In the genomic region with DNA sequence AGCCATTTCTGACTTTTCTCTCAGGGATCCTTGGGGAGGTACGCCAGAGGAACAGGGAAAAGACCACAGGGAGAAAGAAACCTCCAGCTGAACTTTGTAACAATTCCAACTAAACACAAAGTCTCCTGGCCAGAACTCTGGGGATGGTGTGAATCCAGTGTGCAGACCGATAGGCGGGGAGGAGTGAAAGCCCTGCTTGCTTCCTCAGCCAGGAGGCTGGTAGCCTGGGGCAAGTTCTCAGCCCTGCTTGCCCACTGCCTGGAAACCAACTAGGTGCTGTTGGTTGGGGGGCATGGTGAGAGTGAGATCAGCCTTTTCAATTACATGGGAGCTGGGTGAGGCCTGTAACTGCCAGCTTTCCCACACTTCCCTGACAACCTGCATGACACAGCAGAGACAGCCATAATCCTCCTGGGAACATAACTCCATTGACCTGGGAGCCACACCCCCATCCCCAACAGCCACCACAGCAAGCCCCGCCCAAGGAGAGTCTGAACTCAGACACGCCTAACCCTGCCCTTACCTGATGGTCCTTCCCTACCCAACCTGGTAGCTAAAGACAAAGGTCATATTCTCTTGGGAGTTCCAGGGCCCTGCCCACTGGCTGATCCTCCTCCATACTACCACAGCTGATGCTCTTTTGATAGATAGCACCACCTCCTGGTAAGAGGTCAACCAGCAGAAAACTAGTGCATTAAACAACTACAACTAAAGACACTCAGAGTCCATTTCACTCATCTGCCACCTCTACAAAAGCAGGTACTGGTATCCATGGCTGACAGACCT, we compare ENCODE assay signal across 10 cellular contexts.
DNase-seq lines count a peak whose midpoint lies in the region; ATAC-seq, FAIRE-seq and TF ChIP-seq lines count a peak whose summit lies in the region.
"Had no signal": no experiment of that assay in that cellular context is flagged by ENCODE, and none has a peak within 500 bp of the region (broad histone marks: within the 10 kb centered on the region; RNA-seq: fewer than 3 reads in every experiment).

No MANE protein-coding gene starts in this region.

- H3K9me3 ChIP-seq in left ventricle myocardium inferior (replicated peaks): peaks cover 22% of the 10 kb centered on the region
- H3K9me3 ChIP-seq in endothelial cell of umbilical vein (replicated peaks; ENCODE audit: control insufficient read depth, insufficient read depth, low read length): no peaks in the 10 kb centered on the region
- no peaks in the 10 kb centered on the region for H3K9me3 ChIP-seq in upper lobe of right lung

- DNase-seq in Right ventricle myocardium superior (no peak), left ventricle myocardium inferior (no peak), NCI-H460 (ENCODE audit: extremely low read depth, low read depth) (peak; percentile 16), endothelial cell of umbilical vein (ENCODE audit: low read depth, low spot score) (peak; percentile 28), upper lobe of right lung (no peak), OCI-M2 (lab: John Stamatoyannopoulos, UW; ENCODE audit: unreplicated experiment) (no peak), osteocyte (ENCODE audit: extremely low spot score, unreplicated experiment) (no peak), H54 (ENCODE audit: insufficient read length, low spot score) (no peak)
- DNase-seq: activated naive CD8-positive, alpha-beta T cell treated with anti-CD3 and anti-CD28 coated beads, Interleukin-2, amount 10 ng/mL, durations not matched to agents 7 days and 5 days; NCI-H1105 treated with DMSO at 0.1 percent for 48 hours had no signal

- no peak overlapping the region for H2AFZ ChIP-seq in endothelial cell of umbilical vein (ENCODE audit: low read depth, low read length)

- H3K79me2 ChIP-seq in endothelial cell of umbilical vein (ENCODE audit: control insufficient read depth, insufficient read depth, low read length): no peaks in the 10 kb centered on the region

- H3K36me3 Mint-ChIP-seq in osteocyte (ENCODE audit: unreplicated experiment): peaks cover 32% of the 10 kb centered on the region

- H3K4me3 ChIP-seq in left ventricle myocardium inferior (no peak overlapping the region), endothelial cell of umbilical vein (replicated peaks in 1 of 3; ENCODE audit: insufficient read depth in 1 of 3, low read depth in 1 of 3, low read length in 3 of 3) (no peak overlapping the region), upper lobe of right lung (no peak overlapping the region)

- no peaks in the 10 kb centered on the region for H3K4me1 Mint-ChIP-seq in osteocyte (ENCODE audit: unreplicated experiment)
- H3K4me1 Mint-ChIP-seq: activated naive CD8-positive, alpha-beta T cell treated with anti-CD3 and anti-CD28 coated beads, Interleukin-2, amount 10 ng/mL, durations not matched to agents 7 days and 5 days had no signal

- H3K27me3 Mint-ChIP-seq in osteocyte (ENCODE audit: unreplicated experiment): no peaks in the 10 kb centered on the region
- H3K27me3 Mint-ChIP-seq: activated naive CD8-positive, alpha-beta T cell treated with anti-CD3 and anti-CD28 coated beads, Interleukin-2, amount 10 ng/mL, durations not matched to agents 7 days and 5 days had no signal

- peaks cover 9% of the 10 kb centered on the region for H3K36me3 ChIP-seq in left ventricle myocardium inferior
- H3K36me3 ChIP-seq in endothelial cell of umbilical vein (ENCODE audit: control insufficient read depth in 2 of 2, extremely low read depth in 1 of 2, insufficient read depth in 2 of 2, low read length in 2 of 2): no peaks in the 10 kb centered on the region
- H3K36me3 ChIP-seq in upper lobe of right lung: no peaks in the 10 kb centered on the region

- no peak overlapping the region for H3K4me3 Mint-ChIP-seq in osteocyte (ENCODE audit: unreplicated experiment)
- H3K4me3 Mint-ChIP-seq: activated naive CD8-positive, alpha-beta T cell treated with anti-CD3 and anti-CD28 coated beads, Interleukin-2, amount 10 ng/mL, durations not matched to agents 7 days and 5 days had no signal

- no peak overlapping the region for H3K27ac Mint-ChIP-seq in osteocyte (ENCODE audit: unreplicated experiment)
- H3K27ac Mint-ChIP-seq: activated naive CD8-positive, alpha-beta T cell treated with anti-CD3 and anti-CD28 coated beads, Interleukin-2, amount 10 ng/mL, durations not matched to agents 7 days and 5 days had no signal

- H3K4me2 ChIP-seq in endothelial cell of umbilical vein (ENCODE audit: insufficient read depth, low read length): no peak overlapping the region

- H3K27ac ChIP-seq in left ventricle myocardium inferior (replicated peaks) (no peak overlapping the region), endothelial cell of umbilical vein (ENCODE audit: insufficient read depth, low read depth, low read length) (no peak overlapping the region), upper lobe of right lung (no peak overlapping the region)

- H3K4me1 ChIP-seq in left ventricle myocardium inferior: no peaks in the 10 kb centered on the region
- H3K4me1 ChIP-seq in endothelial cell of umbilical vein (ENCODE audit: control insufficient read depth, extremely low read depth, insufficient read depth, low read length): no peaks in the 10 kb centered on the region
- H3K4me1 ChIP-seq in upper lobe of right lung: no peaks in the 10 kb centered on the region

- dilution Hi-C loops in endothelial cell of umbilical vein (cut with MboI; ENCODE audit: extremely low pct_ligation_motif_present, low sequenced_read_pairs): no loop called here

- FAIRE-seq in endothelial cell of umbilical vein (lab: Jason Lieb, UNC): peak; percentile 74
- FAIRE-seq in H54 (lab: Jason Lieb, UNC): no peak

- H3K9me3 Mint-ChIP-seq in osteocyte (ENCODE audit: unreplicated experiment): peaks cover 43% of the 10 kb centered on the region

- TF ChIP-seq CTCF in left ventricle myocardium inferior (IDR thresholded peaks at IDR 0.05; ENCODE audit: borderline replicate concordance) (no peak), endothelial cell of umbilical vein (IDR thresholded peaks at IDR 0.05; ENCODE audit: extremely low read depth in 1 of 2, insufficient read depth in 1 of 2, low read depth in 1 of 2, low read length in 2 of 2) (peak; percentile 45 to 52), upper lobe of right lung (IDR thresholded peaks at IDR 0.05) (peak; percentile 18), osteocyte (IDR thresholded peaks at IDR 0.05) (no peak)

- CTCF ChIA-PET in endothelial cell of umbilical vein (lab: Charles Lee): interaction anchor here (1.0 to 5.3 kb wide), 10 partner anchors 8 to 267 kb away, joined by 3 to 44 read pairs (median 6); a partner anchor contains a TSS

- no peak overlapping the region for H3K9ac ChIP-seq in endothelial cell of umbilical vein (replicated peaks; ENCODE audit: extremely low read depth, insufficient read depth, low read length)

- no peaks in the 10 kb centered on the region for H4K20me1 ChIP-seq in endothelial cell of umbilical vein (replicated peaks; ENCODE audit: control insufficient read depth, extremely low read depth, insufficient read depth, low read length)

- H3K27me3 ChIP-seq in left ventricle myocardium inferior (ENCODE audit: low read depth) (no peaks in the 10 kb centered on the region), endothelial cell of umbilical vein (ENCODE audit: control insufficient read depth in 2 of 2, insufficient read depth in 2 of 2, low read length in 2 of 2) (no peaks in the 10 kb centered on the region), upper lobe of right lung (no peaks in the 10 kb centered on the region)

- POLR2A ChIA-PET in endothelial cell of umbilical vein (lab: Charles Lee): no interaction called here

- no TSS peak for BruUV-seq in endothelial cell of umbilical vein (replicated peaks; lab: Mats Ljungman, UMichigan)

- ATAC-seq in Right ventricle myocardium superior (ENCODE audit: poor library complexity) (peak; percentile 34), upper lobe of right lung (peak; percentile 69)

- TF ChIP-seq POLR2A in endothelial cell of umbilical vein (IDR thresholded peaks at IDR 0.05; ENCODE audit: low read depth, low read length) (no peak), H54 (IDR thresholded peaks at IDR 0.05; ENCODE audit: low read depth, low read length) (no peak)

- intact Hi-C loops in Right ventricle myocardium superior (cut with DNase I): no loop called here
- intact Hi-C loops in left ventricle myocardium inferior (cut with micrococcal nuclease): no loop called here
- intact Hi-C loops in endothelial cell of umbilical vein (cut with micrococcal nuclease): loop anchor here (1.0 kb wide), 3 partner anchors 156 to 267 kb away; a partner anchor contains a TSS
- intact Hi-C loops in upper lobe of right lung (cut with DNase I): no loop called here

- H3K9me1 ChIP-seq in endothelial cell of umbilical vein (replicated peaks; ENCODE audit: control insufficient read depth, extremely low read depth, insufficient read depth, low read length): no peaks in the 10 kb centered on the region

TF ChIP-seq in endothelial cell of umbilical vein, 7 proteins besides CTCF, POLR2A, EP300 and RAD21:
- TF ChIP-seq POLR2AphosphoS5 (IDR thresholded peaks at IDR 0.05; ENCODE audit: insufficient read depth, low read depth, low read length) (no peak), EZH2 (IDR thresholded peaks at IDR 0.05; ENCODE audit: borderline replicate concordance, low read depth, low read length, severe bottlenecking) (no peak), MYC (IDR thresholded peaks at IDR 0.05; ENCODE audit: low read depth, low read length) (no peak)
- TF ChIP-seq, protein P1, sequence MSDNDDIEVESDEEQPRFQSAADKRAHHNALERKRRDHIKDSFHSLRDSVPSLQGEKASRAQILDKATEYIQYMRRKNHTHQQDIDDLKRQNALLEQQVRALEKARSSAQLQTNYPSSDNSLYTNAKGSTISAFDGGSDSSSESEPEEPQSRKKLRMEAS (IDR thresholded peaks at IDR 0.05; ENCODE audit: insufficient read depth, insufficient read length): no peak

Comparison
In these comparisons a context has a peak if more than half of its experiments do, and no peak if none do; other contexts are left out.
1. DNase-seq: peak in NCI-H460 (single experiment) and endothelial cell of umbilical vein (single experiment); none in Right ventricle myocardium superior (single experiment), left ventricle myocardium inferior (single experiment), upper lobe of right lung (single experiment), OCI-M2 (single experiment), osteocyte (single experiment) and H54 (single experiment).
2. CTCF ChIP-seq: peak in endothelial cell of umbilical vein (2 of 2) and upper lobe of right lung (single experiment); none in left ventricle myocardium inferior (single experiment) and osteocyte (single experiment).